ENCODE assay signal across 9 cellular contexts in genomic region chr4:158856852-158857251, GRCh38.
DNase-seq lines count a peak whose midpoint lies in the region; TF ChIP-seq lines count a peak whose summit lies in the region.
"Had no signal": no experiment of that assay in that cellular context is flagged by ENCODE, and none has a peak within 500 bp of the region (broad histone marks: within the 10 kb centered on the region; RNA-seq: fewer than 3 reads in every experiment).

No MANE protein-coding gene starts in this region.

- H3K4me3 ChIP-seq in fibroblast of pulmonary artery (replicated peaks; ENCODE audit: low read depth, low read length): no peak overlapping the region
- H3K4me3 ChIP-seq: BLaER1 treated with 17β-estradiol and CSF1 and Interleukin-3, amounts not matched to agents 10 nM and 100 nM had no signal

- TF ChIP-seq CTCF in fibroblast of pulmonary artery (IDR thresholded peaks at IDR 0.05; ENCODE audit: low read length, missing control alignments): peak; percentile 56

- DNase-seq in NCI-H2107 treated with DMSO at 0.1 percent for 48 hours (lab: John Stamatoyannopoulos, UW; ENCODE audit: unreplicated experiment) (peak; percentile 39), NCI-H2107 (lab: John Stamatoyannopoulos, UW) (no peak), H4 (ENCODE audit: low spot score) (peak; percentile 50), LoVo (ENCODE audit: low spot score) (peak; percentile 51), SKM-1 treated with dmso at 0.1 percent for 144 hours (lab: John Stamatoyannopoulos, UW; ENCODE audit: unreplicated experiment) (peak; percentile 51), fibroblast of pulmonary artery (ENCODE audit: low read depth) (peak; percentile 77), pons (ENCODE audit: low spot score) (peak; percentile 50)
- DNase-seq in activated CD4-positive, alpha-beta T cell treated with anti-CD3 and anti-CD28 coated beads for 1 hour: no peak

Comparison
In these comparisons a context has a peak if more than half of its experiments do, and no peak if none do; other contexts are left out.
1. DNase-seq: peak in NCI-H2107 treated with DMSO at 0.1 percent for 48 hours (single experiment), H4 (single experiment), LoVo (single experiment), SKM-1 treated with dmso at 0.1 percent for 144 hours (single experiment), fibroblast of pulmonary artery (single experiment) and pons (single experiment); none in NCI-H2107 (single experiment) and activated CD4-positive, alpha-beta T cell treated with anti-CD3 and anti-CD28 coated beads for 1 hour (single experiment).